Comparison of ENCODE assay signal across 15 cellular contexts in the genomic region with DNA sequence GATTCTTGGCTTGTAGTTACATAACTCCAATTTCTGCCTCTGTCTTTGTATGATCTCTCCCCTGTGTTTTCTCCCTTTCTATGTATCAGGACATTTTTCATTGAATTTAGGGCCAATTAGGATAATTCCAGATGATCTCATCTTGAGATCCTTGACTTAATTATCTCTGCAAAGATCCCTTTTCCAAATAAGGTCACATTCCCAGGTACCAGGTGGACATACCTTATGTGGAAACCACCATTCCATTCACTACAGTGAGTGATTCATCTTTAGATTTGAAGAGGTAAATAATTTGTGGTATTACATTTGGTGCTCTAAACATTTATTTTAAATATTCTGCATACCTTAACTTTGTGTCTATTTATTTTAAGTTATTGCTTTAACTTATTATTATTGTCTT.
DNase-seq lines count a peak whose midpoint lies in the region; ATAC-seq and TF ChIP-seq lines count a peak whose summit lies in the region.
"Had no signal": no experiment of that assay in that cellular context is flagged by ENCODE, and none has a peak within 500 bp of the region (broad histone marks: within the 10 kb centered on the region; RNA-seq: fewer than 3 reads in every experiment).

No MANE protein-coding gene starts in this region.

- no peak overlapping the region for H3K27ac ChIP-seq in PC-3 (ENCODE audit: low read length)
- H3K27ac ChIP-seq in RWPE2 (ENCODE audit: poor library complexity, severe bottlenecking), result no peak overlapping the region
- H3K27ac ChIP-seq in trophoblast cell (ENCODE audit: low read depth, low read length), result no peak overlapping the region
- H3K27ac ChIP-seq: GM23248 had no signal

- TF ChIP-seq CTCF in PC-3 (conservative IDR thresholded peaks at IDR 0.05; ENCODE audit: low read depth, low read length) (no peak), RWPE2 (IDR thresholded peaks at IDR 0.05; ENCODE audit: poor library complexity, severe bottlenecking) (no peak), epithelial cell of esophagus (IDR thresholded peaks at IDR 0.05; ENCODE audit: insufficient read depth, low read depth, low read length, missing control alignments) (no peak)

- no peak overlapping the region for H2BK12ac ChIP-seq in trophoblast cell (ENCODE audit: low read length)

- POLR2A ChIA-PET in PC-3 (lab: Charles Lee; ENCODE audit: unreplicated experiment), result no interaction called here

- intact Hi-C loops in PC-3 (cut with micrococcal nuclease), result no loop called here

- no peaks in the 10 kb centered on the region for H4K20me1 ChIP-seq in PC-3 (ENCODE audit: low read length)

- H3K9ac ChIP-seq in PC-3 (ENCODE audit: low read length) (no peak overlapping the region), trophoblast cell (ENCODE audit: low read length) (no peak overlapping the region)
- H3K9ac ChIP-seq: GM23248 had no signal

- H3K4me2 ChIP-seq in PC-3 (ENCODE audit: low read length) (no peak overlapping the region), trophoblast cell (ENCODE audit: low read length) (no peak overlapping the region)

- H2BK5ac ChIP-seq in trophoblast cell (ENCODE audit: low read depth, low read length, poor library complexity), result no peak overlapping the region

- H3K9me3 ChIP-seq in PC-3 (ENCODE audit: low read length), result 0 out of 2 replicates have a peak, but pooled peaks cover 4% of the 10 kb centered on the region
- no peaks in the 10 kb centered on the region for H3K9me3 ChIP-seq in RWPE2 (ENCODE audit: severe bottlenecking)
- no peaks in the 10 kb centered on the region for H3K9me3 ChIP-seq in trophoblast cell (ENCODE audit: insufficient read depth, low read depth, low read length)

- no peak overlapping the region for H3K23ac ChIP-seq in trophoblast cell (ENCODE audit: low read length)

- DNase-seq in PC-3, result peak; percentile 19
- no peak for DNase-seq in RWPE2 (ENCODE audit: low spot score)
- DNase-seq in epithelial cell of esophagus (ENCODE audit: low read depth), result peak; percentile 37
- DNase-seq in trophoblast cell, result peak; percentile 43 to 87
- DNase-seq in NCI-H187 (lab: John Stamatoyannopoulos, UW), result no peak
- DNase-seq in DMS79 treated with DMSO at 0.1 percent for 48 hours (lab: John Stamatoyannopoulos, UW), result no peak
- DNase-seq: C1 segment of cervical spinal cord; Calu3; CD4-positive, alpha-beta memory T cell; COR-L47; DMS53; DND-41; GM23248; H7; HCEC 1CT had no signal

- no peaks in the 10 kb centered on the region for H3K27me3 ChIP-seq in PC-3 (ENCODE audit: low read length)
- no peaks in the 10 kb centered on the region for H3K27me3 ChIP-seq in RWPE2 (ENCODE audit: insufficient read depth, poor library complexity, severe bottlenecking)
- no peaks in the 10 kb centered on the region for H3K27me3 ChIP-seq in trophoblast cell (ENCODE audit: insufficient read depth, low read length)

- H2AFZ ChIP-seq in PC-3 (ENCODE audit: low read length), result no peak overlapping the region
- H2AFZ ChIP-seq in trophoblast cell (ENCODE audit: insufficient read depth, low read length, poor library complexity), result no peak overlapping the region
- H2AFZ ChIP-seq: GM23248 had no signal

- BruUV-seq in PC-3 (replicated peaks; lab: Mats Ljungman, UMichigan), result no TSS peak

- no peak overlapping the region for H4K12ac ChIP-seq in trophoblast cell (ENCODE audit: low read depth, low read length)

- no peak overlapping the region for H4K8ac ChIP-seq in trophoblast cell (ENCODE audit: low read depth, low read length)

- H3F3A ChIP-seq in PC-3 (ENCODE audit: low read length, unreplicated experiment), result no peaks in the 10 kb centered on the region

- H3K4me3 ChIP-seq in PC-3 (ENCODE audit: low read length) (no peak overlapping the region), RWPE2 (ENCODE audit: severe bottlenecking) (no peak overlapping the region), epithelial cell of esophagus (ENCODE audit: low read length) (no peak overlapping the region), trophoblast cell (ENCODE audit: low read depth, low read length) (no peak overlapping the region)
- H3K4me3 ChIP-seq: GM23248 had no signal

- H3K9me2 ChIP-seq in PC-3 (replicated peaks; ENCODE audit: low read length), result no peaks in the 10 kb centered on the region

- CTCF ChIA-PET in PC-3 (lab: Charles Lee), result no interaction called here

- no peak overlapping the region for H3K14ac ChIP-seq in trophoblast cell (ENCODE audit: low read length)

- H3K4ac ChIP-seq in trophoblast cell (ENCODE audit: low read depth, low read length), result no peak overlapping the region

- no peak overlapping the region for H2BK120ac ChIP-seq in trophoblast cell (ENCODE audit: insufficient read depth, low read length, poor library complexity)

- H4K91ac ChIP-seq in trophoblast cell (ENCODE audit: low read depth, low read length), result no peak overlapping the region

- H3K36me3 ChIP-seq in PC-3 (ENCODE audit: low read depth, low read length) (no peaks in the 10 kb centered on the region), RWPE2 (ENCODE audit: low read depth) (no peaks in the 10 kb centered on the region), trophoblast cell (ENCODE audit: control insufficient read depth in 1 of 2, insufficient read depth in 2 of 2, low read length in 2 of 2) (no peaks in the 10 kb centered on the region)

- no peaks in the 10 kb centered on the region for H3K79me2 ChIP-seq in PC-3 (ENCODE audit: low read length)
- no peaks in the 10 kb centered on the region for H3K79me2 ChIP-seq in trophoblast cell (ENCODE audit: control insufficient read depth, insufficient read depth, low read length, poor library complexity)

- no peaks in the 10 kb centered on the region for H3K79me1 ChIP-seq in trophoblast cell (ENCODE audit: low read length)

- no peak overlapping the region for H3K18ac ChIP-seq in trophoblast cell (ENCODE audit: low read length)

- ATAC-seq in PC-3 (no peak), RWPE2 (ENCODE audit: low read depth) (peak; percentile 48; the same call in 1 of the 3 replicates)

- H2AK5ac ChIP-seq in trophoblast cell (ENCODE audit: low read length), result no peak overlapping the region

- H3K4me1 ChIP-seq in PC-3 (ENCODE audit: insufficient read depth, low read length) (no peaks in the 10 kb centered on the region), RWPE2 (ENCODE audit: insufficient read depth, poor library complexity, severe bottlenecking) (no peaks in the 10 kb centered on the region), trophoblast cell (ENCODE audit: control insufficient read depth in 1 of 2, insufficient read depth in 2 of 2, low read length in 2 of 2) (no peaks in the 10 kb centered on the region)

Comparison
In these comparisons a context has a peak if more than half of its experiments do, and no peak if none do; other contexts are left out.
1. DNase-seq: peak in PC-3 (single experiment), epithelial cell of esophagus (single experiment) and trophoblast cell (2 of 2); none in RWPE2 (single experiment), NCI-H187 (0 of 2) and DMS79 treated with DMSO at 0.1 percent for 48 hours (single experiment).